ENCODE assay signal across 1 cellular context in genomic region chr7:83162402-83163256, GRCh38.
TF ChIP-seq lines count a peak whose summit lies in the region.

Gene PCLO, minus strand, starts transcription at chr7:83162884. Its CDS starts 292 bp downstream, at chr7:83162592.

TF ChIP-seq in HepG2, 621 proteins besides CTCF, POLR2A, EP300 and RAD21 (continued from another document and continues in another):
- TF ChIP-seq ZNF512B (CRISPR knock-in tag; IDR thresholded peaks at IDR 0.05; ENCODE audit: borderline replicate concordance) (0 out of 2 replicates have a peak, but pooled peaks have one; percentile 60), ZNF776 (CRISPR knock-in tag; IDR thresholded peaks at IDR 0.05) (peak; percentile 76; the same call in 1 of the 2 replicates), THAP9 (CRISPR knock-in tag; IDR thresholded peaks at IDR 0.05; ENCODE audit: borderline replicate concordance) (0 out of 2 replicates have a peak, but pooled peaks have one; percentile 30), MYPOP (CRISPR knock-in tag; IDR thresholded peaks at IDR 0.05) (peak; percentile 78; the same call in 1 of the 2 replicates), REPIN1 (CRISPR knock-in tag; IDR thresholded peaks at IDR 0.05; ENCODE audit: borderline replicate concordance, low read depth) (peak; percentile 37), ZNF138 (CRISPR knock-in tag; IDR thresholded peaks at IDR 0.05; ENCODE audit: low read depth) (no peak), KDM4B (CRISPR knock-in tag; IDR thresholded peaks at IDR 0.05) (no peak), SALL1 (CRISPR knock-in tag; IDR thresholded peaks at IDR 0.05) (peak; percentile 72; the same call in 1 of the 2 replicates), NFIB (CRISPR knock-in tag; IDR thresholded peaks at IDR 0.05; ENCODE audit: borderline replicate concordance) (no peak), ZNF12 (CRISPR knock-in tag; IDR thresholded peaks at IDR 0.05) (no peak), NR0B2 (CRISPR knock-in tag; IDR thresholded peaks at IDR 0.05) (peak; percentile 34; the same call in 1 of the 2 replicates), ZNF740 (CRISPR knock-in tag; IDR thresholded peaks at IDR 0.05) (no peak), ZNF431 (CRISPR knock-in tag; IDR thresholded peaks at IDR 0.05; ENCODE audit: borderline replicate concordance, low read depth) (no peak), DPF2 (CRISPR knock-in tag; IDR thresholded peaks at IDR 0.05; ENCODE audit: borderline replicate concordance, low read depth) (no peak), TFAP4 (IDR thresholded peaks at IDR 0.05; ENCODE audit: borderline replicate concordance, low read depth) (peak; percentile 77; the same call in 1 of the 2 replicates), ZNF607 (CRISPR knock-in tag; IDR thresholded peaks at IDR 0.05; ENCODE audit: borderline replicate concordance) (peak; percentile 83), ZNF496 (CRISPR knock-in tag; IDR thresholded peaks at IDR 0.05; ENCODE audit: insufficient replicate concordance) (no peak), ZNF605 (CRISPR knock-in tag; IDR thresholded peaks at IDR 0.05) (peak; percentile 28; the same call in 1 of the 2 replicates), THAP7 (CRISPR knock-in tag; IDR thresholded peaks at IDR 0.05) (0 out of 2 replicates have a peak, but pooled peaks have one; percentile 63), ATF4 (CRISPR knock-in tag; IDR thresholded peaks at IDR 0.05) (no peak), ZNF292 (CRISPR knock-in tag; IDR thresholded peaks at IDR 0.05; ENCODE audit: borderline replicate concordance, low read depth) (no peak), ZBTB40 (IDR thresholded peaks at IDR 0.05) (no peak), ZBTB40 (CRISPR knock-in tag; IDR thresholded peaks at IDR 0.05) (no peak), HDAC1 (CRISPR knock-in tag; IDR thresholded peaks at IDR 0.05) (peak; percentile 54; the same call in 1 of the 2 replicates), MAZ (IDR thresholded peaks at IDR 0.05; ENCODE audit: borderline replicate concordance, low read depth, low read length) (no peak), MAZ (CRISPR knock-in tag; IDR thresholded peaks at IDR 0.05; ENCODE audit: low read depth) (peak; percentile 48; the same call in 1 of the 2 replicates), ZNF883 (CRISPR knock-in tag; IDR thresholded peaks at IDR 0.05; ENCODE audit: not compliant biosample characterization) (peak; percentile 66), ZMYM4 (CRISPR knock-in tag; IDR thresholded peaks at IDR 0.05) (peak; percentile 89), ZNF446 (CRISPR knock-in tag; IDR thresholded peaks at IDR 0.05) (0 out of 2 replicates have a peak, but pooled peaks have one; percentile 51), ARID5B (CRISPR knock-in tag; IDR thresholded peaks at IDR 0.05) (peak; percentile 71)
